In the genomic region with DNA sequence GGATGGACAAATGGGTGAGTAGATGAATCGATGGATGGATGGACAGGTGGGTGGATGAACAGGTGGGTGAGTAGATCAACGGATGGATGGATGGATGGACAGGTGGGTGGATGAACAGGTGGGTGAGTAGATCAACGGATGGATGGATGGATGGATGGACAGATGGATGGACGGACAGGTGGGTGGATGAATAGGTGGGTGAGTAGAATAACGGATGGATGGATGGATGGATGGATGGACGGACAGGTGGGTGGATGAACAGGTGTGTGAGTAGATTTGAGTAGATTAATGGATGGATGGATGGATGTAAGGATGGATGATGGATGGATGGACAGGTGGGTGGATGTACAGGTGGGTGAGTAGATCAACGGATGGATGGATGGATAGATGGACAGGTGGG, we compare ENCODE assay signal across 8 cellular contexts.
DNase-seq lines count a peak whose midpoint lies in the region; ATAC-seq and TF ChIP-seq lines count a peak whose summit lies in the region.
"Not testable (repeated sequence)": the region's sequence is repeated elsewhere in the genome, so short reads cannot be mapped to it uniquely, and the experiment has no call there.

No MANE protein-coding gene starts in this region.

- CTCF ChIA-PET in CD4-positive, alpha-beta T cell (lab: Charles Lee); HEK293 (lab: Yijun Ruan, JAX); activated CD8-positive, alpha-beta T cell treated with anti-CD3 and anti-CD28 coated beads for 36 hours (lab: Charles Lee): not testable (repeated sequence)

- not testable (repeated sequence) for H3K9me3 Mint-ChIP-seq in CD4-positive, alpha-beta T cell; activated CD8-positive, alpha-beta T cell treated with anti-CD3 and anti-CD28 coated beads for 36 hours; activated T-helper 17 cell treated with anti-CD3 and anti-CD28 coated beads, Interleukin-2, amount 50 U/mL, for 72 hours; activated naive CD8-positive, alpha-beta T cell treated with anti-CD3 and anti-CD28 coated beads, Interleukin-2, amount 50 U/mL, for 24 hours; glutamatergic neuron (ENCODE audit: unreplicated experiment)
- H3K9me3 Mint-ChIP-seq in natural killer cell treated with Interleukin-12 subunit alpha and Interleukin-12 subunit beta and Interleukin-15 and Interleukin-18, amount 100 ng/mL, for 72 hours: peaks cover 11% of the 10 kb centered on the region
- H3K9me3 Mint-ChIP-seq in stimulated activated naive CD8-positive, alpha-beta T cell treated with anti-CD3 and anti-CD28 coated beads, Interleukin-15, amount 100 ng/mL, for 72 hours: peaks cover 12 to 14% of the 10 kb centered on the region in 2 donors

- not testable (repeated sequence) for H3K4me1 ChIP-seq in HEK293 (ENCODE audit: control insufficient read depth, insufficient read depth, low read length)

- H3K36me3 ChIP-seq in HEK293 (ENCODE audit: control insufficient read depth in 2 of 2, insufficient read depth in 1 of 2, low read length in 2 of 2): not testable (repeated sequence)

- H3K4me1 Mint-ChIP-seq in CD4-positive, alpha-beta T cell (ENCODE audit: low read depth): peaks cover 62% of the 10 kb centered on the region
- peaks cover 69% of the 10 kb centered on the region for H3K4me1 Mint-ChIP-seq in activated CD8-positive, alpha-beta T cell treated with anti-CD3 and anti-CD28 coated beads for 36 hours (ENCODE audit: low read depth)
- H3K4me1 Mint-ChIP-seq in activated T-helper 17 cell treated with anti-CD3 and anti-CD28 coated beads, Interleukin-2, amount 50 U/mL, for 72 hours: peaks cover 21% of the 10 kb centered on the region
- H3K4me1 Mint-ChIP-seq in activated naive CD8-positive, alpha-beta T cell treated with anti-CD3 and anti-CD28 coated beads, Interleukin-2, amount 50 U/mL, for 24 hours: peaks cover 81% of the 10 kb centered on the region
- not testable (repeated sequence) for H3K4me1 Mint-ChIP-seq in glutamatergic neuron (ENCODE audit: low read depth, unreplicated experiment)
- peaks cover 25 to 40% of the 10 kb centered on the region in 2 donors for H3K4me1 Mint-ChIP-seq in natural killer cell treated with Interleukin-12 subunit alpha and Interleukin-12 subunit beta and Interleukin-15 and Interleukin-18, amount 100 ng/mL, for 72 hours (ENCODE audit: low read depth in 2 of 2)
- H3K4me1 Mint-ChIP-seq in stimulated activated naive CD8-positive, alpha-beta T cell treated with anti-CD3 and anti-CD28 coated beads, Interleukin-15, amount 100 ng/mL, for 72 hours: peaks cover 93% of the 10 kb centered on the region

- H3K27ac ChIP-seq in CD4-positive, alpha-beta T cell (ENCODE audit: low read depth, low read length); HEK293 (ENCODE audit: extremely low read depth, low read depth, low read length): not testable (repeated sequence)

- H3K9me3 ChIP-seq in CD4-positive, alpha-beta T cell (ENCODE audit: control insufficient read depth, low read length); HEK293 (ENCODE audit: control insufficient read depth, insufficient read depth, low read depth, low read length): not testable (repeated sequence)

- not testable (repeated sequence) for H3K27me3 ChIP-seq in CD4-positive, alpha-beta T cell (ENCODE audit: control insufficient read depth, insufficient read depth, low read length)

- not testable (repeated sequence) for H3K4me3 ChIP-seq in HEK293 (ENCODE audit: low read depth, low read length)

- H3K27ac Mint-ChIP-seq in CD4-positive, alpha-beta T cell: peak overlapping the region; percentile 97
- peak overlapping the region; percentile 94 for H3K27ac Mint-ChIP-seq in activated CD8-positive, alpha-beta T cell treated with anti-CD3 and anti-CD28 coated beads for 36 hours
- H3K27ac Mint-ChIP-seq in activated T-helper 17 cell treated with anti-CD3 and anti-CD28 coated beads, Interleukin-2, amount 50 U/mL, for 72 hours: peak overlapping the region; percentile 50
- H3K27ac Mint-ChIP-seq in activated naive CD8-positive, alpha-beta T cell treated with anti-CD3 and anti-CD28 coated beads, Interleukin-2, amount 50 U/mL, for 24 hours: not testable (repeated sequence)
- peak overlapping the region; percentile 6 for H3K27ac Mint-ChIP-seq in glutamatergic neuron (ENCODE audit: unreplicated experiment)
- peak overlapping the region; percentile 1 to 38 for H3K27ac Mint-ChIP-seq in natural killer cell treated with Interleukin-12 subunit alpha and Interleukin-12 subunit beta and Interleukin-15 and Interleukin-18, amount 100 ng/mL, for 72 hours
- H3K27ac Mint-ChIP-seq in stimulated activated naive CD8-positive, alpha-beta T cell treated with anti-CD3 and anti-CD28 coated beads, Interleukin-15, amount 100 ng/mL, for 72 hours: peak overlapping the region in 1 of 2 donors; percentile 28

- not testable (repeated sequence) for H3K27me3 Mint-ChIP-seq in CD4-positive, alpha-beta T cell; activated CD8-positive, alpha-beta T cell treated with anti-CD3 and anti-CD28 coated beads for 36 hours; activated T-helper 17 cell treated with anti-CD3 and anti-CD28 coated beads, Interleukin-2, amount 50 U/mL, for 72 hours; activated naive CD8-positive, alpha-beta T cell treated with anti-CD3 and anti-CD28 coated beads, Interleukin-2, amount 50 U/mL, for 24 hours; glutamatergic neuron (ENCODE audit: unreplicated experiment); natural killer cell treated with Interleukin-12 subunit alpha and Interleukin-12 subunit beta and Interleukin-15 and Interleukin-18, amount 100 ng/mL, for 72 hours; stimulated activated naive CD8-positive, alpha-beta T cell treated with anti-CD3 and anti-CD28 coated beads, Interleukin-15, amount 100 ng/mL, for 72 hours

- H3K4me3 Mint-ChIP-seq in CD4-positive, alpha-beta T cell; activated T-helper 17 cell treated with anti-CD3 and anti-CD28 coated beads, Interleukin-2, amount 50 U/mL, for 72 hours: not testable (repeated sequence)
- peak overlapping the region; percentile 74 for H3K4me3 Mint-ChIP-seq in activated CD8-positive, alpha-beta T cell treated with anti-CD3 and anti-CD28 coated beads for 36 hours
- H3K4me3 Mint-ChIP-seq in activated naive CD8-positive, alpha-beta T cell treated with anti-CD3 and anti-CD28 coated beads, Interleukin-2, amount 50 U/mL, for 24 hours: peak overlapping the region; percentile 80
- peak overlapping the region; percentile 56 for H3K4me3 Mint-ChIP-seq in glutamatergic neuron (ENCODE audit: unreplicated experiment)
- H3K4me3 Mint-ChIP-seq in natural killer cell treated with Interleukin-12 subunit alpha and Interleukin-12 subunit beta and Interleukin-15 and Interleukin-18, amount 100 ng/mL, for 72 hours: peak overlapping the region; percentile 4
- peak overlapping the region; percentile 52 to 73 for H3K4me3 Mint-ChIP-seq in stimulated activated naive CD8-positive, alpha-beta T cell treated with anti-CD3 and anti-CD28 coated beads, Interleukin-15, amount 100 ng/mL, for 72 hours

- not testable (repeated sequence) for ATAC-seq in CD4-positive, alpha-beta T cell (ENCODE audit: poor library complexity); activated CD8-positive, alpha-beta T cell treated with anti-CD3 and anti-CD28 coated beads for 36 hours; activated T-helper 17 cell treated with anti-CD3 and anti-CD28 coated beads, Interleukin-2, amount 50 U/mL, for 72 hours (replicated peaks); activated naive CD8-positive, alpha-beta T cell treated with anti-CD3 and anti-CD28 coated beads, Interleukin-2, amount 50 U/mL, for 24 hours; natural killer cell treated with Interleukin-12 subunit alpha and Interleukin-12 subunit beta and Interleukin-15 and Interleukin-18, amount 100 ng/mL, for 72 hours; stimulated activated naive CD8-positive, alpha-beta T cell treated with anti-CD3 and anti-CD28 coated beads, Interleukin-15, amount 100 ng/mL, for 72 hours

- DNase-seq in CD4-positive, alpha-beta T cell; activated CD8-positive, alpha-beta T cell treated with anti-CD3 and anti-CD28 coated beads for 36 hours; activated naive CD8-positive, alpha-beta T cell treated with anti-CD3 and anti-CD28 coated beads, Interleukin-2, amount 50 U/mL, for 24 hours; glutamatergic neuron; natural killer cell treated with Interleukin-12 subunit alpha and Interleukin-12 subunit beta and Interleukin-15 and Interleukin-18, amount 100 ng/mL, for 72 hours (ENCODE audit: low spot score); stimulated activated naive CD8-positive, alpha-beta T cell treated with anti-CD3 and anti-CD28 coated beads, Interleukin-15, amount 100 ng/mL, for 72 hours: not testable (repeated sequence)

- TF ChIP-seq CTCF in CD4-positive, alpha-beta T cell (IDR thresholded peaks at IDR 0.05); HEK293 (tag by site-specific recombination; IDR thresholded peaks at IDR 0.05); activated CD8-positive, alpha-beta T cell treated with anti-CD3 and anti-CD28 coated beads for 36 hours (IDR thresholded peaks at IDR 0.05); glutamatergic neuron (IDR thresholded peaks at IDR 0.05; ENCODE audit: partially characterized antibody, unreplicated experiment): not testable (repeated sequence)

- intact Hi-C loops in CD4-positive, alpha-beta T cell (cut with DNase I, micrococcal nuclease): loop anchor here in 1 of 2 experiments (10.0 kb wide), 1 partner anchor 263 kb away; the partner anchor contains the start of gene GET4
- intact Hi-C loops in activated CD8-positive, alpha-beta T cell treated with anti-CD3 and anti-CD28 coated beads for 36 hours (cut with micrococcal nuclease): loop anchor here (1.0 kb wide), 1 partner anchor 7 kb away; no protein-coding TSS in a partner anchor

- H3K36me3 Mint-ChIP-seq in CD4-positive, alpha-beta T cell (ENCODE audit: low read depth); glutamatergic neuron (ENCODE audit: unreplicated experiment); natural killer cell treated with Interleukin-12 subunit alpha and Interleukin-12 subunit beta and Interleukin-15 and Interleukin-18, amount 100 ng/mL, for 72 hours: not testable (repeated sequence)
- H3K36me3 Mint-ChIP-seq in activated CD8-positive, alpha-beta T cell treated with anti-CD3 and anti-CD28 coated beads for 36 hours (ENCODE audit: low read depth): peaks cover 74% of the 10 kb centered on the region
- H3K36me3 Mint-ChIP-seq in activated T-helper 17 cell treated with anti-CD3 and anti-CD28 coated beads, Interleukin-2, amount 50 U/mL, for 72 hours (ENCODE audit: low read depth): peaks cover 30% of the 10 kb centered on the region
- peaks cover 43% of the 10 kb centered on the region for H3K36me3 Mint-ChIP-seq in activated naive CD8-positive, alpha-beta T cell treated with anti-CD3 and anti-CD28 coated beads, Interleukin-2, amount 50 U/mL, for 24 hours (ENCODE audit: low read depth)

- POLR2A ChIA-PET in CD4-positive, alpha-beta T cell (lab: Charles Lee); HEK293 (lab: Yijun Ruan, JAX): not testable (repeated sequence)
- POLR2A ChIA-PET in activated CD8-positive, alpha-beta T cell treated with anti-CD3 and anti-CD28 coated beads for 36 hours (lab: Charles Lee): interaction anchor here (3.2 to 9.5 kb wide), 2 partner anchors 9 to 10 kb away, joined by 25 to 116 read pairs; no protein-coding TSS in a partner anchor
